1 cellular context compared by ENCODE assay signal in genomic region chr16:85027349-85027967, GRCh38.
A peak's percentile ranks its signal among the peaks of the same experiment; 100 is the strongest.
TF ChIP-seq lines count a peak whose summit lies in the region.

KIAA0513 (plus strand) TSS chr16:85027795; CDS start chr16:85067072, 39,277 bp downstream.

TF ChIP-seq in GM12878, 131 proteins besides CTCF, POLR2A, EP300 and RAD21 (continued from another document and continues in another):
- TF ChIP-seq CUX1 (IDR thresholded peaks at IDR 0.05; ENCODE audit: insufficient replicate concordance, low read depth, low read length) (no peak), ZBTB4 (CRISPR knock-in tag; IDR thresholded peaks at IDR 0.05) (peak; percentile 81; the same call in 1 of the 2 replicates), POLR2AphosphoS2 (IDR thresholded peaks at IDR 0.05; ENCODE audit: low read depth, low read length) (peak; percentile 84; the same call in 1 of the 2 replicates), MXI1 (IDR thresholded peaks at IDR 0.05; ENCODE audit: low read depth, low read length) (peak; percentile 60), POLR2AphosphoS5 (IDR thresholded peaks at IDR 0.05; ENCODE audit: low read length) (peak; percentile 46; the same call in 1 of the 2 replicates), RB1 (IDR thresholded peaks at IDR 0.05; ENCODE audit: borderline replicate concordance) (0 out of 2 replicates have a peak, but pooled peaks have one; percentile 61), PRDM15 (CRISPR knock-in tag; IDR thresholded peaks at IDR 0.05) (peak; percentile 95), IKZF2 (IDR thresholded peaks at IDR 0.05) (0 out of 4 replicates have a peak, but pooled peaks of 1 of the 2 experiments have one; percentile 28), CHD2 (IDR thresholded peaks at IDR 0.05; ENCODE audit: borderline replicate concordance, low read depth, low read length) (no peak), EGR1 (IDR thresholded peaks at IDR 0.05; ENCODE audit: borderline replicate concordance in 1 of 2, low read depth in 2 of 2, low read length in 2 of 2) (peak in 1 of 2 experiments; percentile 80; a peak in 2 of 3 replicates), DPF2 (IDR thresholded peaks at IDR 0.05) (peak; percentile 99), POU2F2 (IDR thresholded peaks at IDR 0.05; ENCODE audit: borderline replicate concordance, low read depth, low read length) (no peak), RUNX3 (IDR thresholded peaks at IDR 0.05; ENCODE audit: low read length) (no peak), LARP7 (IDR thresholded peaks at IDR 0.05) (0 out of 2 replicates have a peak, but pooled peaks have one; percentile 25), HCFC1 (IDR thresholded peaks at IDR 0.05; ENCODE audit: low read length) (peak; percentile 25; the same call in 1 of the 2 replicates), MYC (IDR thresholded peaks at IDR 0.05; ENCODE audit: insufficient read depth, insufficient read length, insufficient replicate concordance, low read length, severe bottlenecking) (no peak), ZZZ3 (IDR thresholded peaks at IDR 0.05; ENCODE audit: control insufficient read depth, insufficient read length, low read depth) (no peak), MLLT1 (IDR thresholded peaks at IDR 0.05) (no peak), BACH1 (IDR thresholded peaks at IDR 0.05; ENCODE audit: borderline replicate concordance) (peak; percentile 75; the same call in 1 of the 2 replicates), PBX3 (IDR thresholded peaks at IDR 0.05; ENCODE audit: insufficient replicate concordance, low read depth, low read length) (peak; percentile 96), PKNOX1 (IDR thresholded peaks at IDR 0.05) (peak; percentile 97), ZNF687 (IDR thresholded peaks at IDR 0.05) (peak; percentile 62; the same call in 1 of the 2 replicates), WRNIP1 (IDR thresholded peaks at IDR 0.05; ENCODE audit: borderline replicate concordance, low read depth, low read length) (no peak), E2F4 (IDR thresholded peaks at IDR 0.05; ENCODE audit: low read depth, low read length) (no peak), SP1 (IDR thresholded peaks at IDR 0.05; ENCODE audit: low read depth, low read length) (peak; percentile 74), USF2 (IDR thresholded peaks at IDR 0.05; ENCODE audit: borderline replicate concordance, low read depth, low read length) (peak; percentile 82), IKZF1 (conservative IDR thresholded peaks at IDR 0.05) (peak; percentile 75)
